1 cellular context compared by ENCODE assay signal in the genomic region with DNA sequence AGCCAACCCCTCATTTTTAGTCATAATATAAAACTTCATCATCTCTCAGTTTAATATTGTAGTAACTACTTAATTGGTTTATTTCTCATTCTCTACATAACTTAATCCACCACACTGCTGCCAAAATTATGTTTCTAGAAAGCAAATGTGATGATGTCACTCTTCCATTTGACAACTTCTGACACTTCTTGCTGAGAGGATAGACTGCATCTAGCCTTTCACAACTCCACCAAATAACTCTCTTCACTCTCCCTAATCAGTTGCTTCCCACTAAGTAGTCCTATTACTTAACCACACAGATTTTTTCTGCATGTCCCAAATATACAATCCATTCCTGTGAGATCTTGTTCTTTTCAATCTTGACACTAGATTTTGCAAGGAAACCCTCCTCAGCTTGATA.
TF ChIP-seq lines count a peak whose summit lies in the region.

No MANE protein-coding gene starts in this region.

TF ChIP-seq in SK-N-SH, 30 proteins besides CTCF, POLR2A, EP300 and RAD21 (continued from another document):
- no peak for TF ChIP-seq IRF3 (IDR thresholded peaks at IDR 0.05; ENCODE audit: low read depth, low read length)
- TF ChIP-seq FOXM1 (IDR thresholded peaks at IDR 0.05; ENCODE audit: low read depth): no peak
- no peak for TF ChIP-seq ELF1 (IDR thresholded peaks at IDR 0.05)
- TF ChIP-seq GABPA (IDR thresholded peaks at IDR 0.05; ENCODE audit: low read depth): no peak
- TF ChIP-seq FOXJ3 (CRISPR knock-in tag; IDR thresholded peaks at IDR 0.05): no peak
- TF ChIP-seq MAX (IDR thresholded peaks at IDR 0.05; ENCODE audit: low read depth): no peak
- no peak for TF ChIP-seq TCF12 (IDR thresholded peaks at IDR 0.05)
- no peak for TF ChIP-seq TAF1 (IDR thresholded peaks at IDR 0.05; ENCODE audit: borderline replicate concordance, low read depth, low read length)
